Comparison of ENCODE assay signal across 8 cellular contexts in genomic region chr6:7910654-7911344, GRCh38. TPM values are rescaled to one million over a fixed set of nuclear protein-coding genes. Genes with fewer than 3 reads are reported as not detected.
A peak's percentile ranks its signal among the peaks of the same experiment; 100 is the strongest.
DNase-seq lines count a peak whose midpoint lies in the region; ATAC-seq and TF ChIP-seq lines count a peak whose summit lies in the region.

TXNDC5 (minus strand) TSS chr6:7910788; CDS start chr6:7910776, 12 bp downstream.

- peaks cover 21% of the 10 kb centered on the region for H3K4me1 Mint-ChIP-seq in activated CD4-positive, alpha-beta memory T cell treated with anti-CD3 and anti-CD28 coated beads, Interleukin-2, amount 10 ng/mL, durations not matched to agents 7 days and 5 days

- no peaks in the 10 kb centered on the region for H3K27me3 Mint-ChIP-seq in activated CD4-positive, alpha-beta memory T cell treated with anti-CD3 and anti-CD28 coated beads, Interleukin-2, amount 10 ng/mL, durations not matched to agents 7 days and 5 days

- CTCF ChIA-PET in AG04450 (lab: Charles Lee), result interaction anchor here (0.6 to 3.8 kb wide), 7 partner anchors 95 to 189 kb away, joined by 3 to 22 read pairs (median 9); no protein-coding TSS in a partner anchor
- CTCF ChIA-PET in activated CD4-positive, alpha-beta memory T cell treated with anti-CD3 and anti-CD28 coated beads, Interleukin-2, amount 10 ng/mL, durations not matched to agents 7 days and 5 days (lab: Charles Lee), result no interaction called here

- 2% methylated on average over 75 of the region's 75 CpGs for WGBS in ectodermal cell, 2 experiments

- H3K27ac Mint-ChIP-seq in activated CD4-positive, alpha-beta memory T cell treated with anti-CD3 and anti-CD28 coated beads, Interleukin-2, amount 10 ng/mL, durations not matched to agents 7 days and 5 days, result peak within 1 kb of the TSS; percentile 38

- ATAC-seq in HG03159 (IDR thresholded peaks at IDR 0.05; ENCODE audit: unreplicated experiment) (peak; percentile 54), lower lobe of right lung (peak; percentile 94 to 95)

- H3K4me1 ChIP-seq in ectodermal cell (ENCODE audit: control insufficient read depth, insufficient read depth, low read length), result peaks cover 9% of the 10 kb centered on the region
- peaks cover 36% of the 10 kb centered on the region for H3K4me1 ChIP-seq in lower lobe of right lung

- H3K27me3 ChIP-seq in AG04450 (ENCODE audit: control insufficient read depth, insufficient read depth, low read length) (peaks cover 3% of the 10 kb centered on the region), ectodermal cell (ENCODE audit: control insufficient read depth, insufficient read depth, low read length, poor library complexity, severe bottlenecking) (peaks cover 46% of the 10 kb centered on the region), lower lobe of right lung (ENCODE audit: low read depth) (no peaks in the 10 kb centered on the region)

- H3K27ac ChIP-seq in AG04450 (ENCODE audit: low read depth, low read length) (peak within 1 kb of the TSS; percentile 39), ectodermal cell (ENCODE audit: insufficient read depth, low read depth, low read length, poor library complexity, severe bottlenecking) (no peak within 1 kb of the TSS), lower lobe of right lung (peak within 1 kb of the TSS; percentile 68)

- intact Hi-C loops in lower lobe of right lung (cut with DNase I), result no loop called here

- TF ChIP-seq CTCF in AG04450 (IDR thresholded peaks at IDR 0.05; ENCODE audit: low read depth, low read length) (no peak), lower lobe of right lung (IDR thresholded peaks at IDR 0.05) (no peak)

- POLR2A ChIA-PET in AG04450 (lab: Yijun Ruan, JAX), result interaction anchor here (1.0 kb wide), 1 partner anchor 82 kb away, joined by 4 read pairs; no protein-coding TSS in a partner anchor
- POLR2A ChIA-PET in activated CD4-positive, alpha-beta memory T cell treated with anti-CD3 and anti-CD28 coated beads, Interleukin-2, amount 10 ng/mL, durations not matched to agents 7 days and 5 days (lab: Charles Lee), result interaction anchor here (1.1 kb wide), 1 partner anchor 192 kb away, joined by 5 read pairs; the partner anchor contains the start of gene EEF1E1

- H3K36me3 ChIP-seq in ectodermal cell (ENCODE audit: control insufficient read depth, insufficient read depth, low read length), result no peaks in the 10 kb centered on the region
- no peaks in the 10 kb centered on the region for H3K36me3 ChIP-seq in lower lobe of right lung

- in situ Hi-C loops in GM18951 (cut with MboI; ENCODE audit: low sequenced_read_pairs, unreplicated experiment), result no loop called here

- no peaks in the 10 kb centered on the region for H3K9me3 ChIP-seq in AG04450 (ENCODE audit: control insufficient read depth, insufficient read depth, low read length)
- H3K9me3 ChIP-seq in ectodermal cell (ENCODE audit: control insufficient read depth, low read length), result no peaks in the 10 kb centered on the region
- no peaks in the 10 kb centered on the region for H3K9me3 ChIP-seq in lower lobe of right lung

- TF ChIP-seq POLR2A in GM18951 (IDR thresholded peaks at IDR 0.05; ENCODE audit: extremely low read depth, insufficient read depth, insufficient read length), result peak; percentile 87

- no peaks in the 10 kb centered on the region for H3K9me3 Mint-ChIP-seq in activated CD4-positive, alpha-beta memory T cell treated with anti-CD3 and anti-CD28 coated beads, Interleukin-2, amount 10 ng/mL, durations not matched to agents 7 days and 5 days

- no peak for DNase-seq in AG04450 (ENCODE audit: low read depth, low spot score)
- peak; percentile 58 to 88 for DNase-seq in NCI-H526 (lab: John Stamatoyannopoulos, UW)
- DNase-seq in activated CD4-positive, alpha-beta memory T cell treated with anti-CD3 and anti-CD28 coated beads, Interleukin-2, amount 10 ng/mL, durations not matched to agents 7 days and 5 days, result peak; percentile 76
- peak; percentile 86 for DNase-seq in lower lobe of right lung
- peak in 2 of 3 donors; percentile 33 to 66 for DNase-seq in stimulated activated CD4-positive, alpha-beta T cell treated with anti-CD3 and anti-CD28 coated beads, TNF-alpha, amount 100 ng/mL, for 1 hour (ENCODE audit: low read depth in 3 of 3, low spot score in 1 of 3)

- peaks cover 5% of the 10 kb centered on the region for H3K36me3 Mint-ChIP-seq in activated CD4-positive, alpha-beta memory T cell treated with anti-CD3 and anti-CD28 coated beads, Interleukin-2, amount 10 ng/mL, durations not matched to agents 7 days and 5 days (ENCODE audit: low read depth)

- H3K4me3 Mint-ChIP-seq in activated CD4-positive, alpha-beta memory T cell treated with anti-CD3 and anti-CD28 coated beads, Interleukin-2, amount 10 ng/mL, durations not matched to agents 7 days and 5 days, result peak within 1 kb of the TSS; percentile 71

- H3K4me3 ChIP-seq in AG04450 (ENCODE audit: low read depth, low read length), result peak within 1 kb of the TSS; percentile 83
- peak within 1 kb of the TSS; percentile 63 for H3K4me3 ChIP-seq in ectodermal cell (ENCODE audit: insufficient read depth, low read depth, low read length)
- peak within 1 kb of the TSS; percentile 81 for H3K4me3 ChIP-seq in lower lobe of right lung

RNA-seq across cellular contexts. Expression of gene TXNDC5, which starts in this region (rescaled TPM):
- 285 and 310 TPM in 2 replicates for polyA plus RNA-seq in AG04450 (2011; rRNA removed)
- polyA minus RNA-seq in AG04450 (2011; rRNA and poly(A)+ RNA removed), result 172 and 185 TPM in 2 replicates
- total RNA-seq in activated CD4-positive, alpha-beta memory T cell treated with anti-CD3 and anti-CD28 coated beads, Interleukin-2, amount 10 ng/mL, durations not matched to agents 7 days and 5 days, result 10 to 100 TPM; 39.1 to 39.8 TPM
- 139 TPM for polyA plus RNA-seq in ectodermal cell (2013, experiment 1 of 4)
- polyA plus RNA-seq in ectodermal cell (2013, experiment 2 of 4), result 155 TPM
- 114 TPM for polyA plus RNA-seq in ectodermal cell (2013, experiment 3 of 4)
- polyA plus RNA-seq in ectodermal cell (2013, experiment 4 of 4), result 121 TPM
- 98.3 TPM for total RNA-seq in lower lobe of right lung
